ENCODE assay signal across 32 cellular contexts in the genomic region with DNA sequence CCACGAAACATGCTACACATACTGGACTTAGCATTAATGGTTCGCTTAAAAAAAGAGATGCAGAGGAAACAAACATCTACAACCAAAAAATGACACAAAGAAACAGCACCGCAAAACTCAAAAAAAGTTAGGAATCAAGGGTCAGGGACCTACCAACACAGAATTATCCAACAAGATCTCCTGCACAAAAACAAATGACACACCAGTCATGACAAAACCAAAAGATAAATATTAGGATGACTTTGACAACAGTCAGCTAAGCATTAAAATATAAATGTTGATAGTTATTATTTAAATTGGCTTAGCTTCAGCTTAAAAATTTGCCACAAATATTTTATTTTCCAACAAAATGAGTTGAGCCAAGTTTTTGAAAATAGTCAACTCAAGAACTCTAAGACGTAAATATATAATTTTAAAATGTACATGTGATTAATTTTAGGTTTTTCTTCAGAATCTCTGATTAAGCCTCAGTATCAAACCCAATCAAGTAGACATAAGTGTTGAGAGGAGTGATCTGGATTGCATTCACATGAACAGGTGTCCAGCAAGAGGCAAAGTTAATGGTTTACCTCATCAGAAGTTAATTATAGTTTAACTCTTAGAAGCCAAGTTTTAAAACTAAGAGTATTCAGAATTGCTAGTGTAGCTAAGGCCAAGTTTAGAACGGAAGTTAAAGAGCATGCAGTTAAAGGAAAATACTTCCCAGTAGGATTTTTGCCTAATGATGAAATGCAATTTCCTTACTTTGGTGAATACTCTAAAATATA.
DNase-seq lines count a peak whose midpoint lies in the region; ATAC-seq, FAIRE-seq and TF ChIP-seq lines count a peak whose summit lies in the region.
"Had no signal": no experiment of that assay in that cellular context is flagged by ENCODE, and none has a peak within 500 bp of the region (broad histone marks: within the 10 kb centered on the region; RNA-seq: fewer than 3 reads in every experiment).

No MANE protein-coding gene starts in this region.

- POLR2A ChIA-PET in HepG2 (lab: Yijun Ruan, JAX), result no interaction called here
- POLR2A ChIA-PET in activated CD4-positive, alpha-beta T cell treated with anti-CD3 and anti-CD28 coated beads for 36 hours (lab: Charles Lee), result no interaction called here

- no peak overlapping the region for H3K27ac Mint-ChIP-seq in activated CD4-positive, alpha-beta T cell treated with anti-CD3 and anti-CD28 coated beads for 36 hours
- H3K27ac Mint-ChIP-seq: activated CD8-positive, alpha-beta memory T cell treated with anti-CD3 and anti-CD28 coated beads, Interleukin-2, amount 10 ng/mL, durations not matched to agents 7 days and 5 days; GM23338; progenitor cell of endocrine pancreas; stimulated activated memory B cell treated with anti-CD40 and anti-IgM and Interleukin-4, amounts not matched to agents 10 μg/mL and 1 μg/mL and 100 μg/mL, for 72 hours; T-helper 1 cell treated with Interleukin-12 subunit alpha and Interleukin-12 subunit beta and Interleukin-4 antibody, amounts not matched to agents 30 μg/mL and 1 μg/mL, for 36 hours had no signal

- TF ChIP-seq EP300 in HepG2 (IDR thresholded peaks at IDR 0.05; ENCODE audit: low read depth in 2 of 2, low read length in 2 of 2) (no peak), HepG2 (CRISPR knock-in tag; IDR thresholded peaks at IDR 0.05; ENCODE audit: borderline replicate concordance) (no peak)

- peak; percentile 18 for DNase-seq in HCEC 1CT
- DNase-seq in epithelial cell of proximal tubule (ENCODE audit: low read depth), result peak; percentile 42
- DNase-seq in HepG2 (ENCODE audit: low spot score), result no peak
- no peak for DNase-seq in caudate nucleus (lab: John Stamatoyannopoulos, UW)
- DNase-seq in dedifferentiated amniotic fluid mesenchymal stem cell (ENCODE audit: extremely low spot score), result no peak
- no peak for DNase-seq in activated CD4-positive, alpha-beta T cell treated with anti-CD3 and anti-CD28 coated beads for 36 hours
- no peak for DNase-seq in NCI-H446 (lab: John Stamatoyannopoulos, UW)
- DNase-seq: activated CD4-positive, alpha-beta T cell treated with anti-CD3 and anti-CD28 coated beads, Interleukin-2, amount 50 U/mL, for 4 hours; activated CD8-positive, alpha-beta memory T cell treated with anti-CD3 and anti-CD28 coated beads, Interleukin-2, amount 10 ng/mL, durations not matched to agents 7 days and 5 days; activated gamma-delta T cell; activated T-cell treated with anti-CD3 and anti-CD28 coated beads, Interleukin-2, amount 50 U/mL, for 4 hours; DMS153; effector memory CD8-positive, alpha-beta T cell; foreskin fibroblast; KG1; left lung; mesendoderm; MG63; NCI-H1105 treated with DMSO at 0.1 percent for 48 hours; NCI-H1930; Right ventricle myocardium superior; upper lobe of left lung had no signal

- H3K36me3 ChIP-seq in HepG2 (replicated peaks in 1 of 2; ENCODE audit: control insufficient read depth in 1 of 2, insufficient read depth in 2 of 2, low read length in 2 of 2), result peaks cover 4 to 23% of the 10 kb centered on the region in 2 experiments; a peak in 3 of 5 replicates
- H3K36me3 ChIP-seq in skeletal muscle tissue (ENCODE audit: control insufficient read depth in 3 of 3, insufficient read depth in 3 of 3, low read length in 3 of 3), result peaks cover 2 to 21% (median 16%) of the 10 kb centered on the region in 3 donors
- H3K36me3 ChIP-seq: BLaER1 had no signal

- H3K27me3 ChIP-seq in HepG2 (ENCODE audit: control insufficient read depth in 1 of 2, insufficient read depth in 2 of 2, low read length in 2 of 2) (no peaks in the 10 kb centered on the region), skeletal muscle tissue (ENCODE audit: control insufficient read depth in 3 of 3, insufficient read depth in 3 of 3, low read length in 3 of 3) (no peaks in the 10 kb centered on the region)
- H3K27me3 ChIP-seq: BLaER1, left lung, MG63, upper lobe of left lung had no signal

- no peak overlapping the region for H2AFZ ChIP-seq in HepG2 (ENCODE audit: low read length)
- H2AFZ ChIP-seq: GM23338 had no signal

- TF ChIP-seq CTCF in epithelial cell of proximal tubule (conservative IDR thresholded peaks at IDR 0.05; ENCODE audit: low read depth, low read length), result no peak
- no peak for TF ChIP-seq CTCF in HepG2 (CRISPR knock-in tag; IDR thresholded peaks at IDR 0.05)

- 0 out of 3 replicates have a peak, but pooled peaks have one; percentile 17 for ATAC-seq in HepG2
- no peak for ATAC-seq in activated CD4-positive, alpha-beta T cell treated with anti-CD3 and anti-CD28 coated beads for 36 hours
- ATAC-seq: activated CD8-positive, alpha-beta memory T cell treated with anti-CD3 and anti-CD28 coated beads, Interleukin-2, amount 10 ng/mL, durations not matched to agents 7 days and 5 days; activated T-cell treated with anti-CD3 and anti-CD28 coated beads, Interleukin-2, amount 50 U/mL, for 4 hours; effector memory CD8-positive, alpha-beta T cell; GM23338; left lung; Panc1; SK-N-SH treated with all-trans-retinoic acid at 6 μM for 48 hours; stimulated activated memory B cell treated with anti-CD40 and anti-IgM and Interleukin-4, amounts not matched to agents 10 μg/mL and 1 μg/mL and 100 μg/mL, for 72 hours had no signal

- H3K9me3 Mint-ChIP-seq in activated CD4-positive, alpha-beta T cell treated with anti-CD3 and anti-CD28 coated beads for 36 hours (ENCODE audit: low read depth), result no peaks in the 10 kb centered on the region
- H3K9me3 Mint-ChIP-seq: activated T-cell treated with anti-CD3 and anti-CD28 coated beads, Interleukin-2, amount 50 U/mL, for 4 hours; effector memory CD8-positive, alpha-beta T cell; GM23338; stimulated activated memory B cell treated with anti-CD40 and anti-IgM and Interleukin-4, amounts not matched to agents 10 μg/mL and 1 μg/mL and 100 μg/mL, for 72 hours; T-helper 1 cell treated with Interleukin-12 subunit alpha and Interleukin-12 subunit beta and Interleukin-4 antibody, amounts not matched to agents 30 μg/mL and 1 μg/mL, for 36 hours had no signal

- peak; percentile 32 for FAIRE-seq in HepG2 (lab: Jason Lieb, UNC)
- FAIRE-seq: astrocyte had no signal

- in situ Hi-C loops in HepG2 (cut with HindIII; ENCODE audit: extremely low pct_ligation_motif_present, low pct_unique_long_range_greater_than_20kb), result no loop called here

- no peak overlapping the region for H3K9ac ChIP-seq in HepG2 (ENCODE audit: insufficient read depth, low read depth, low read length)
- H3K9ac ChIP-seq in skeletal muscle tissue (ENCODE audit: low read depth in 1 of 3, low read length in 3 of 3), result no peak overlapping the region
- H3K9ac ChIP-seq: BLaER1 had no signal

- intact Hi-C loops in HepG2 (cut with micrococcal nuclease; ENCODE audit: unreplicated experiment), result no loop called here
- intact Hi-C loops in activated CD4-positive, alpha-beta T cell treated with anti-CD3 and anti-CD28 coated beads for 36 hours (cut with DNase I, micrococcal nuclease), result no loop called here

- H3K4me1 Mint-ChIP-seq in activated CD4-positive, alpha-beta T cell treated with anti-CD3 and anti-CD28 coated beads for 36 hours, result no peaks in the 10 kb centered on the region
- H3K4me1 Mint-ChIP-seq: activated CD8-positive, alpha-beta memory T cell treated with anti-CD3 and anti-CD28 coated beads, Interleukin-2, amount 10 ng/mL, durations not matched to agents 7 days and 5 days; GM23338; stimulated activated memory B cell treated with anti-CD40 and anti-IgM and Interleukin-4, amounts not matched to agents 10 μg/mL and 1 μg/mL and 100 μg/mL, for 72 hours had no signal

- no peaks in the 10 kb centered on the region for H4K20me1 ChIP-seq in HepG2 (ENCODE audit: insufficient read depth, low read length)
- H4K20me1 ChIP-seq: BLaER1 had no signal

- no peak for TF ChIP-seq RAD21 in HepG2 (CRISPR knock-in tag; IDR thresholded peaks at IDR 0.05)

- no peak overlapping the region for H3K4me2 ChIP-seq in HepG2 (ENCODE audit: low read depth, low read length)
- H3K4me2 ChIP-seq: BLaER1, GM23338 had no signal

- peaks cover 2% of the 10 kb centered on the region for H3K36me3 Mint-ChIP-seq in activated CD4-positive, alpha-beta T cell treated with anti-CD3 and anti-CD28 coated beads for 36 hours (ENCODE audit: low read depth)

- 85% methylated on average over 5 of the region's 5 CpGs for WGBS in HepG2 (ENCODE audit: low lambda C conversion rate)

- no peak overlapping the region for H3K4me3 ChIP-seq in epithelial cell of proximal tubule (ENCODE audit: low read depth, low read length)
- no peak overlapping the region for H3K4me3 ChIP-seq in HepG2 (replicated peaks in 1 of 3; ENCODE audit: insufficient read depth in 1 of 3, low read depth in 2 of 3, low read length in 3 of 3)
- H3K4me3 ChIP-seq in skeletal muscle tissue (ENCODE audit: low read length in 3 of 3), result no peak overlapping the region
- H3K4me3 ChIP-seq: BLaER1, coronary artery, GM23338, left lung, MG63, upper lobe of left lung had no signal

- H3K4me1 ChIP-seq in HepG2 (ENCODE audit: insufficient read depth, low read length), result peaks cover 13% of the 10 kb centered on the region
- H3K4me1 ChIP-seq in skeletal muscle tissue (ENCODE audit: control insufficient read depth in 3 of 3, insufficient read depth in 3 of 3, low read length in 3 of 3), result peaks cover 0 to 4% (median 2%) of the 10 kb centered on the region in 3 donors
- H3K4me1 ChIP-seq: BLaER1, left lung, upper lobe of left lung had no signal

- no peaks in the 10 kb centered on the region for H3K27me3 Mint-ChIP-seq in activated CD4-positive, alpha-beta T cell treated with anti-CD3 and anti-CD28 coated beads for 36 hours
- H3K27me3 Mint-ChIP-seq: activated CD8-positive, alpha-beta memory T cell treated with anti-CD3 and anti-CD28 coated beads, Interleukin-2, amount 10 ng/mL, durations not matched to agents 7 days and 5 days; effector memory CD8-positive, alpha-beta T cell; progenitor cell of endocrine pancreas; stimulated activated memory B cell treated with anti-CD40 and anti-IgM and Interleukin-4, amounts not matched to agents 10 μg/mL and 1 μg/mL and 100 μg/mL, for 72 hours had no signal

- TF ChIP-seq POLR2A in HepG2 (IDR thresholded peaks at IDR 0.05; ENCODE audit: insufficient read depth in 1 of 2, low read depth in 2 of 2, low read length in 2 of 2), result no peak

- H3K27ac ChIP-seq in HepG2 (ENCODE audit: extremely low read length, insufficient read depth, low read length), result no peak overlapping the region
- H3K27ac ChIP-seq in skeletal muscle tissue (ENCODE audit: low read depth, low read length), result peak overlapping the region; percentile 23
- no peak overlapping the region for H3K27ac ChIP-seq in caudate nucleus (ENCODE audit: low read depth, low read length)
- H3K27ac ChIP-seq: BLaER1, coronary artery, left lung, upper lobe of left lung had no signal

- no peak overlapping the region for H3K4me3 Mint-ChIP-seq in activated CD4-positive, alpha-beta T cell treated with anti-CD3 and anti-CD28 coated beads for 36 hours
- H3K4me3 Mint-ChIP-seq: activated CD8-positive, alpha-beta memory T cell treated with anti-CD3 and anti-CD28 coated beads, Interleukin-2, amount 10 ng/mL, durations not matched to agents 7 days and 5 days; activated T-cell treated with anti-CD3 and anti-CD28 coated beads, Interleukin-2, amount 50 U/mL, for 4 hours; effector memory CD8-positive, alpha-beta T cell; GM23338; stimulated activated memory B cell treated with anti-CD40 and anti-IgM and Interleukin-4, amounts not matched to agents 10 μg/mL and 1 μg/mL and 100 μg/mL, for 72 hours; T-helper 1 cell treated with Interleukin-12 subunit alpha and Interleukin-12 subunit beta and Interleukin-4 antibody, amounts not matched to agents 30 μg/mL and 1 μg/mL, for 36 hours had no signal

- H3K9me3 ChIP-seq in HepG2 (ENCODE audit: low read length), result no peaks in the 10 kb centered on the region
- no peaks in the 10 kb centered on the region for H3K9me3 ChIP-seq in skeletal muscle tissue (ENCODE audit: control insufficient read depth in 3 of 3, low read length in 3 of 3)
- H3K9me3 ChIP-seq: BLaER1, left lung, MG63, upper lobe of left lung had no signal

- BruUV-seq in HepG2 (replicated peaks; lab: Mats Ljungman, UMichigan), result no TSS peak

- no peaks in the 10 kb centered on the region for H3K79me2 ChIP-seq in HepG2 (ENCODE audit: insufficient read depth, low read length)

- CTCF ChIA-PET in HepG2 (lab: Yijun Ruan, JAX; ENCODE audit: low intra/inter-chr PET ratio, low total read pairs), result no interaction called here
- CTCF ChIA-PET in activated CD4-positive, alpha-beta T cell treated with anti-CD3 and anti-CD28 coated beads for 36 hours (lab: Charles Lee), result interaction anchor here (1.0 to 1.6 kb wide), 2 partner anchors 9 to 16 kb away, joined by 3 to 4 read pairs; no protein-coding TSS in a partner anchor

Comparison
In these comparisons a context has a peak if more than half of its experiments do, and no peak if none do; other contexts are left out.
1. DNase-seq: peak in HCEC 1CT (single experiment) and epithelial cell of proximal tubule (single experiment); none in HepG2 (single experiment), caudate nucleus (0 of 61), dedifferentiated amniotic fluid mesenchymal stem cell (single experiment), activated CD4-positive, alpha-beta T cell treated with anti-CD3 and anti-CD28 coated beads for 36 hours (single experiment) and NCI-H446 (0 of 2).